Comparison of ENCODE assay signal across 1 cellular context in the genomic region with DNA sequence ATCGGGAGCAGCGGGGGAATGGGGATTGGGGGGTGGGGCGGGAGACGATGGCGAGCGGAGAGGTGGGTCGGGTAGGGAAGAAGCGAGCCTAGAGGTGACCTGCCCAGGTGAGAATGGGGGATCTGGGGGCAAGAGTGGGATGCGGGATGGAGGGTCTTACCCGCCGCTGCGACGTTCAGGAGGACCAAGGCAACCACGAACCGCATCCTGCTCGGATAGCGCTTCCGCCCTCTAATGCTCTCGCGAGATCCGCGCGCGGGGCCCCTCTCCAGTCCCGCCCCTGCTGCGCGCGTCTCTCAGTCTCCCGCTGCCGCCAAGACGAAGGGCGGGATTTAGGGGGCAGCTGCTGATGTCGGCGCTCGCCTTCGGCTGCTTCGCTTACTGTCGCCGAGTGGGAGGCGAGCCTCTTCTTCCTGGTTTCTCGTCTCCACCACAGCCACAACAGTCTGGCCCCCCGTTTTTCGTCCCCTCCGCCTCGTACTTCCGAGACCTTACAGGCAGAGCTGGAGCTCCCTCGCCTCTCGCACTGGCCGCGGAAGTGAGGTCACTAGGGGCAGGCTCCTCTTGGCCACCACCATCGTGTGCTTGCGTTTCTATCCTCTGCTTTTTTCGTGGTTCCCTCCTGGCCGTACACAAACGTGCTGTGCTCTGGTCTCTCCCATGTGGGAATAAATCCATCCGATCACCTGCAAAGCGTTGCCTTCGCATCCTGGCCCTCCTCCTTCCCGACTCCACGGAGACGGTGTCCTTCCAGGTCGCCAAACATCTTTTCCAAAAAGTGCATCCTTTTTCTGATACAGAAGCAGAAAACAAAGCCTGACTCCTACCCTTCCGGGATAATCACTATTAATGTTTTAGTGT.
A peak's percentile ranks its signal among the peaks of the same experiment; 100 is the strongest.
TF ChIP-seq lines count a peak whose summit lies in the region.

A gene (minus strand): TSS at position 233 of the 861 bp plus-strand sequence. CDS start 27 bp downstream, at position 206.

TF ChIP-seq in K562, 482 proteins besides CTCF, POLR2A, EP300 and RAD21 (continued from another document and continues in another):
- TF ChIP-seq ZNF134 (CRISPR knock-in tag; conservative IDR thresholded peaks at IDR 0.05) = no peak
- no peak for TF ChIP-seq SETDB1 (IDR thresholded peaks at IDR 0.05; ENCODE audit: low read length)
- TF ChIP-seq SOX6 (IDR thresholded peaks at IDR 0.05) = 0 out of 2 replicates have a peak, but pooled peaks have one; percentile 29
- TF ChIP-seq HNRNPK (IDR thresholded peaks at IDR 0.05; ENCODE audit: low read depth, low read length, poor library complexity, severe bottlenecking) = no peak
- no peak for TF ChIP-seq YBX1 (IDR thresholded peaks at IDR 0.05)
- TF ChIP-seq, protein P1, sequence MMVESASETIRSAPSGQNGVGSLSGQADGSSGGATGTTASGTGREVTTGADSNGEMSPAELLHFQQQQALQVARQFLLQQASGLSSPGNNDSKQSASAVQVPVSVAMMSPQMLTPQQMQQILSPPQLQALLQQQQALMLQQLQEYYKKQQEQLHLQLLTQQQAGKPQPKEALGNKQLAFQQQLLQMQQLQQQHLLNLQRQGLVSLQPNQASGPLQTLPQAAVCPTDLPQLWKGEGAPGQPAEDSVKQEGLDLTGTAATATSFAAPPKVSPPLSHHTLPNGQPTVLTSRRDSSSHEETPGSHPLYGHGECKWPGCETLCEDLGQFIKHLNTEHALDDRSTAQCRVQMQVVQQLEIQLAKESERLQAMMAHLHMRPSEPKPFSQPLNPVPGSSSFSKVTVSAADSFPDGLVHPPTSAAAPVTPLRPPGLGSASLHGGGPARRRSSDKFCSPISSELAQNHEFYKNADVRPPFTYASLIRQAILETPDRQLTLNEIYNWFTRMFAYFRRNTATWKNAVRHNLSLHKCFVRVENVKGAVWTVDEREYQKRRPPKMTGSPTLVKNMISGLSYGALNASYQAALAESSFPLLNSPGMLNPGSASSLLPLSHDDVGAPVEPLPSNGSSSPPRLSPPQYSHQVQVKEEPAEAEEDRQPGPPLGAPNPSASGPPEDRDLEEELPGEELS (CRISPR knock-in tag; IDR thresholded peaks at IDR 0.05; ENCODE audit: borderline replicate concordance) = 0 out of 2 replicates have a peak, but pooled peaks have one; percentile 63
- TF ChIP-seq ZNF212 (CRISPR knock-in tag; IDR thresholded peaks at IDR 0.05) = no peak
- peak; percentile 91 for TF ChIP-seq ELF1 (tag; IDR thresholded peaks at IDR 0.05)
- no peak for TF ChIP-seq BACH1 (tag; IDR thresholded peaks at IDR 0.05)
- TF ChIP-seq, protein P2, sequence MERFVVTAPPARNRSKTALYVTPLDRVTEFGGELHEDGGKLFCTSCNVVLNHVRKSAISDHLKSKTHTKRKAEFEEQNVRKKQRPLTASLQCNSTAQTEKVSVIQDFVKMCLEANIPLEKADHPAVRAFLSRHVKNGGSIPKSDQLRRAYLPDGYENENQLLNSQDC (CRISPR knock-in tag; IDR thresholded peaks at IDR 0.05) = peak; percentile 31; the same call in 1 of the 2 replicates
- no peak for TF ChIP-seq TCF7L2 (IDR thresholded peaks at IDR 0.05; ENCODE audit: low read depth, low read length)
- TF ChIP-seq, protein P3, sequence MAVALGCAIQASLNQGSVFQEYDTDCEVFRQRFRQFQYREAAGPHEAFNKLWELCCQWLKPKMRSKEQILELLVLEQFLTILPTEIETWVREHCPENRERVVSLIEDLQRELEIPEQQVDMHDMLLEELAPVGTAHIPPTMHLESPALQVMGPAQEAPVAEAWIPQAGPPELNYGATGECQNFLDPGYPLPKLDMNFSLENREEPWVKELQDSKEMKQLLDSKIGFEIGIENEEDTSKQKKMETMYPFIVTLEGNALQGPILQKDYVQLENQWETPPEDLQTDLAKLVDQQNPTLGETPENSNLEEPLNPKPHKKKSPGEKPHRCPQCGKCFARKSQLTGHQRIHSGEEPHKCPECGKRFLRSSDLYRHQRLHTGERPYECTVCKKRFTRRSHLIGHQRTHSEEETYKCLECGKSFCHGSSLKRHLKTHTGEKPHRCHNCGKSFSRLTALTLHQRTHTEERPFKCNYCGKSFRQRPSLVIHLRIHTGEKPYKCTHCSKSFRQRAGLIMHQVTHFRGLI (CRISPR knock-in tag; IDR thresholded peaks at IDR 0.05) = no peak
- 0 out of 2 replicates have a peak, but pooled peaks have one; percentile 44 for TF ChIP-seq FOXP1 (CRISPR knock-in tag; IDR thresholded peaks at IDR 0.05)
- TF ChIP-seq, protein P4, sequence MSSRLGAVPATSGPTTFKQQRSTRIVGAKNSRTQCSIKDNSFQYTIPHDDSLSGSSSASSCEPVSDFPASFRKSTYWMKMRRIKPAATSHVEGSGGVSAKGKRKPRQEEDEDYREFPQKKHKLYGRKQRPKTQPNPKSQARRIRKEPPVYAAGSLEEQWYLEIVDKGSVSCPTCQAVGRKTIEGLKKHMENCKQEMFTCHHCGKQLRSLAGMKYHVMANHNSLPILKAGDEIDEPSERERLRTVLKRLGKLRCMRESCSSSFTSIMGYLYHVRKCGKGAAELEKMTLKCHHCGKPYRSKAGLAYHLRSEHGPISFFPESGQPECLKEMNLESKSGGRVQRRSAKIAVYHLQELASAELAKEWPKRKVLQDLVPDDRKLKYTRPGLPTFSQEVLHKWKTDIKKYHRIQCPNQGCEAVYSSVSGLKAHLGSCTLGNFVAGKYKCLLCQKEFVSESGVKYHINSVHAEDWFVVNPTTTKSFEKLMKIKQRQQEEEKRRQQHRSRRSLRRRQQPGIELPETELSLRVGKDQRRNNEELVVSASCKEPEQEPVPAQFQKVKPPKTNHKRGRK (tag; IDR thresholded peaks at IDR 0.05) = no peak
- TF ChIP-seq, protein P5, sequence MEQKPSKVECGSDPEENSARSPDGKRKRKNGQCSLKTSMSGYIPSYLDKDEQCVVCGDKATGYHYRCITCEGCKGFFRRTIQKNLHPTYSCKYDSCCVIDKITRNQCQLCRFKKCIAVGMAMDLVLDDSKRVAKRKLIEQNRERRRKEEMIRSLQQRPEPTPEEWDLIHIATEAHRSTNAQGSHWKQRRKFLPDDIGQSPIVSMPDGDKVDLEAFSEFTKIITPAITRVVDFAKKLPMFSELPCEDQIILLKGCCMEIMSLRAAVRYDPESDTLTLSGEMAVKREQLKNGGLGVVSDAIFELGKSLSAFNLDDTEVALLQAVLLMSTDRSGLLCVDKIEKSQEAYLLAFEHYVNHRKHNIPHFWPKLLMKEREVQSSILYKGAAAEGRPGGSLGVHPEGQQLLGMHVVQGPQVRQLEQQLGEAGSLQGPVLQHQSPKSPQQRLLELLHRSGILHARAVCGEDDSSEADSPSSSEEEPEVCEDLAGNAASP (IDR thresholded peaks at IDR 0.05) = no peak
- TF ChIP-seq KLF6 (CRISPR knock-in tag; IDR thresholded peaks at IDR 0.05; ENCODE audit: borderline replicate concordance) = 0 out of 2 replicates have a peak, but pooled peaks have one; percentile 4
- peak; percentile 65 for TF ChIP-seq SPI1 (IDR thresholded peaks at IDR 0.05; ENCODE audit: borderline replicate concordance, low read depth, low read length)
- no peak for TF ChIP-seq TCFL5 (CRISPR knock-in tag; conservative IDR thresholded peaks at IDR 0.05)
- TF ChIP-seq, protein P6, sequence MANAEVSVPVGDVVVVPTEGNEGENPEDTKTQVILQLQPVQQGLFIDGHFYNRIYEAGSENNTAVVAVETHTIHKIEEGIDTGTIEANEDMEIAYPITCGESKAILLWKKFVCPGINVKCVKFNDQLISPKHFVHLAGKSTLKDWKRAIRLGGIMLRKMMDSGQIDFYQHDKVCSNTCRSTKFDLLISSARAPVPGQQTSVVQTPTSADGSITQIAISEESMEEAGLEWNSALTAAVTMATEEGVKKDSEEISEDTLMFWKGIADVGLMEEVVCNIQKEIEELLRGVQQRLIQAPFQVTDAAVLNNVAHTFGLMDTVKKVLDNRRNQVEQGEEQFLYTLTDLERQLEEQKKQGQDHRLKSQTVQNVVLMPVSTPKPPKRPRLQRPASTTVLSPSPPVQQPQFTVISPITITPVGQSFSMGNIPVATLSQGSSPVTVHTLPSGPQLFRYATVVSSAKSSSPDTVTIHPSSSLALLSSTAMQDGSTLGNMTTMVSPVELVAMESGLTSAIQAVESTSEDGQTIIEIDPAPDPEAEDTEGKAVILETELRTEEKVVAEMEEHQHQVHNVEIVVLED (CRISPR knock-in tag; IDR thresholded peaks at IDR 0.05) = 0 out of 2 replicates have a peak, but pooled peaks have one; percentile 16
- no peak for TF ChIP-seq ZNF41 (CRISPR knock-in tag; conservative IDR thresholded peaks at IDR 0.05)
- no peak for TF ChIP-seq MCM3 (IDR thresholded peaks at IDR 0.05)
- no peak for TF ChIP-seq KHSRP (IDR thresholded peaks at IDR 0.05)
- TF ChIP-seq BCOR (IDR thresholded peaks at IDR 0.05) = peak; percentile 55
- no peak for TF ChIP-seq CEBPB (tag; IDR thresholded peaks at IDR 0.05)
- no peak for TF ChIP-seq MCM7 (IDR thresholded peaks at IDR 0.05)
- TF ChIP-seq MIER1 (IDR thresholded peaks at IDR 0.05; ENCODE audit: low read depth) = no peak
- TF ChIP-seq SMARCB1 (IDR thresholded peaks at IDR 0.05; ENCODE audit: insufficient read length, low read depth) = no peak
- peak; percentile 20; the same call in 1 of the 2 replicates for TF ChIP-seq NFE2 (IDR thresholded peaks at IDR 0.05; ENCODE audit: low read depth)
- TF ChIP-seq, protein P7, sequence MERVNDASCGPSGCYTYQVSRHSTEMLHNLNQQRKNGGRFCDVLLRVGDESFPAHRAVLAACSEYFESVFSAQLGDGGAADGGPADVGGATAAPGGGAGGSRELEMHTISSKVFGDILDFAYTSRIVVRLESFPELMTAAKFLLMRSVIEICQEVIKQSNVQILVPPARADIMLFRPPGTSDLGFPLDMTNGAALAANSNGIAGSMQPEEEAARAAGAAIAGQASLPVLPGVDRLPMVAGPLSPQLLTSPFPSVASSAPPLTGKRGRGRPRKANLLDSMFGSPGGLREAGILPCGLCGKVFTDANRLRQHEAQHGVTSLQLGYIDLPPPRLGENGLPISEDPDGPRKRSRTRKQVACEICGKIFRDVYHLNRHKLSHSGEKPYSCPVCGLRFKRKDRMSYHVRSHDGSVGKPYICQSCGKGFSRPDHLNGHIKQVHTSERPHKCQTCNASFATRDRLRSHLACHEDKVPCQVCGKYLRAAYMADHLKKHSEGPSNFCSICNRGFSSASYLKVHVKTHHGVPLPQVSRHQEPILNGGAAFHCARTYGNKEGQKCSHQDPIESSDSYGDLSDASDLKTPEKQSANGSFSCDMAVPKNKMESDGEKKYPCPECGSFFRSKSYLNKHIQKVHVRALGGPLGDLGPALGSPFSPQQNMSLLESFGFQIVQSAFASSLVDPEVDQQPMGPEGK (CRISPR knock-in tag; IDR thresholded peaks at IDR 0.05; ENCODE audit: borderline replicate concordance) = no peak
- no peak for TF ChIP-seq FOXK1 (CRISPR knock-in tag; IDR thresholded peaks at IDR 0.05; ENCODE audit: borderline replicate concordance)
- TF ChIP-seq, protein P8, sequence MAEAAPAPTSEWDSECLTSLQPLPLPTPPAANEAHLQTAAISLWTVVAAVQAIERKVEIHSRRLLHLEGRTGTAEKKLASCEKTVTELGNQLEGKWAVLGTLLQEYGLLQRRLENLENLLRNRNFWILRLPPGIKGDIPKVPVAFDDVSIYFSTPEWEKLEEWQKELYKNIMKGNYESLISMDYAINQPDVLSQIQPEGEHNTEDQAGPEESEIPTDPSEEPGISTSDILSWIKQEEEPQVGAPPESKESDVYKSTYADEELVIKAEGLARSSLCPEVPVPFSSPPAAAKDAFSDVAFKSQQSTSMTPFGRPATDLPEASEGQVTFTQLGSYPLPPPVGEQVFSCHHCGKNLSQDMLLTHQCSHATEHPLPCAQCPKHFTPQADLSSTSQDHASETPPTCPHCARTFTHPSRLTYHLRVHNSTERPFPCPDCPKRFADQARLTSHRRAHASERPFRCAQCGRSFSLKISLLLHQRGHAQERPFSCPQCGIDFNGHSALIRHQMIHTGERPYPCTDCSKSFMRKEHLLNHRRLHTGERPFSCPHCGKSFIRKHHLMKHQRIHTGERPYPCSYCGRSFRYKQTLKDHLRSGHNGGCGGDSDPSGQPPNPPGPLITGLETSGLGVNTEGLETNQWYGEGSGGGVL (CRISPR knock-in tag; IDR thresholded peaks at IDR 0.05) = no peak
- no peak for TF ChIP-seq ZC3H11A (IDR thresholded peaks at IDR 0.05; ENCODE audit: low read depth, low read length)
- TF ChIP-seq, protein P9, sequence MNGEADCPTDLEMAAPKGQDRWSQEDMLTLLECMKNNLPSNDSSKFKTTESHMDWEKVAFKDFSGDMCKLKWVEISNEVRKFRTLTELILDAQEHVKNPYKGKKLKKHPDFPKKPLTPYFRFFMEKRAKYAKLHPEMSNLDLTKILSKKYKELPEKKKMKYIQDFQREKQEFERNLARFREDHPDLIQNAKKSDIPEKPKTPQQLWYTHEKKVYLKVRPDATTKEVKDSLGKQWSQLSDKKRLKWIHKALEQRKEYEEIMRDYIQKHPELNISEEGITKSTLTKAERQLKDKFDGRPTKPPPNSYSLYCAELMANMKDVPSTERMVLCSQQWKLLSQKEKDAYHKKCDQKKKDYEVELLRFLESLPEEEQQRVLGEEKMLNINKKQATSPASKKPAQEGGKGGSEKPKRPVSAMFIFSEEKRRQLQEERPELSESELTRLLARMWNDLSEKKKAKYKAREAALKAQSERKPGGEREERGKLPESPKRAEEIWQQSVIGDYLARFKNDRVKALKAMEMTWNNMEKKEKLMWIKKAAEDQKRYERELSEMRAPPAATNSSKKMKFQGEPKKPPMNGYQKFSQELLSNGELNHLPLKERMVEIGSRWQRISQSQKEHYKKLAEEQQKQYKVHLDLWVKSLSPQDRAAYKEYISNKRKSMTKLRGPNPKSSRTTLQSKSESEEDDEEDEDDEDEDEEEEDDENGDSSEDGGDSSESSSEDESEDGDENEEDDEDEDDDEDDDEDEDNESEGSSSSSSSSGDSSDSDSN (IDR thresholded peaks at IDR 0.05; ENCODE audit: borderline replicate concordance in 1 of 2, low read depth in 2 of 2, low read length in 2 of 2) = 0 out of 4 replicates have a peak, but pooled peaks of 1 of the 2 experiments have one; percentile 8
- TF ChIP-seq SRSF7 (optimal IDR thresholded peaks at IDR 0.05; ENCODE audit: low read depth, low read length) = no peak
- TF ChIP-seq CBX2 (IDR thresholded peaks at IDR 0.05; ENCODE audit: insufficient read depth, low read length, poor library complexity, severe bottlenecking) = no peak
- TF ChIP-seq RAD51 (IDR thresholded peaks at IDR 0.05; ENCODE audit: borderline replicate concordance, low read depth) = no peak
- TF ChIP-seq NCOR1 (IDR thresholded peaks at IDR 0.05) = no peak
- TF ChIP-seq, protein P10, sequence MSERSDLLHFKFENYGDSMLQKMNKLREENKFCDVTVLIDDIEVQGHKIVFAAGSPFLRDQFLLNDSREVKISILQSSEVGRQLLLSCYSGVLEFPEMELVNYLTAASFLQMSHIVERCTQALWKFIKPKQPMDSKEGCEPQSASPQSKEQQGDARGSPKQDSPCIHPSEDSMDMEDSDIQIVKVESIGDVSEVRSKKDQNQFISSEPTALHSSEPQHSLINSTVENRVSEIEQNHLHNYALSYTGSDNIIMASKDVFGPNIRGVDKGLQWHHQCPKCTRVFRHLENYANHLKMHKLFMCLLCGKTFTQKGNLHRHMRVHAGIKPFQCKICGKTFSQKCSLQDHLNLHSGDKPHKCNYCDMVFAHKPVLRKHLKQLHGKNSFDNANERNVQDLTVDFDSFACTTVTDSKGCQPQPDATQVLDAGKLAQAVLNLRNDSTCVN (CRISPR knock-in tag; IDR thresholded peaks at IDR 0.05) = no peak
- no peak for TF ChIP-seq HEY1 (CRISPR knock-in tag; IDR thresholded peaks at IDR 0.05; ENCODE audit: borderline replicate concordance)
- TF ChIP-seq ZEB2 (IDR thresholded peaks at IDR 0.05) = no peak
